Comparison of ENCODE assay signal across 35 cellular contexts in genomic region chr5:13909271-13909670, GRCh38. TPM values are rescaled to one million over a fixed set of nuclear protein-coding genes. Genes with fewer than 3 reads are reported as not detected.
"Had no signal": no experiment of that assay in that cellular context is flagged by ENCODE, and none has a peak within 500 bp of the region (broad histone marks: within the 10 kb centered on the region; RNA-seq: fewer than 3 reads in every experiment).

No MANE protein-coding gene starts in this region.

- H3K27ac ChIP-seq: adrenal gland, ascending aorta, body of pancreas, brain microvascular endothelial cell, breast epithelium, cardiac muscle cell had no signal

- H3K27me3 ChIP-seq: adrenal gland, ascending aorta, body of pancreas, brain microvascular endothelial cell, breast epithelium, cardiac muscle cell had no signal

- H3K9me3 ChIP-seq: adrenal gland, ascending aorta, body of pancreas, breast epithelium had no signal

- H3K4me1 ChIP-seq: adrenal gland, ascending aorta, body of pancreas, breast epithelium had no signal

- H3K36me3 ChIP-seq: adrenal gland, ascending aorta, brain microvascular endothelial cell, breast epithelium, cardiac muscle cell had no signal

- H3K4me3 ChIP-seq: adrenal gland, ascending aorta, body of pancreas, breast epithelium, cardiac muscle cell had no signal

- DNase-seq: activated effector memory CD4-positive, alpha-beta T cell treated with anti-CD3 and anti-CD28 coated beads, Interleukin-2, amount 50 U/mL, for 16 hours; activated effector memory CD4-positive, alpha-beta T cell treated with Interleukin-2 at 50 U/mL for 16 hours; activated gamma-delta T cell; activated gamma-delta T cell treated with Interleukin-2 at 50 U/mL for 16 hours; activated naive CD4-positive, alpha-beta T cell; activated naive CD4-positive, alpha-beta T cell treated with anti-CD3 and anti-CD28 coated beads for 36 hours; activated naive CD4-positive, alpha-beta T cell treated with anti-CD3 and anti-CD28 coated beads, Interleukin-2, amount 10 ng/mL, durations not matched to agents 7 days and 5 days; activated naive CD4-positive, alpha-beta T cell treated with anti-CD3 and anti-CD28 coated beads, Interleukin-2, amount 50 U/mL, for 16 hours; activated naive CD4-positive, alpha-beta T cell treated with Interleukin-2 at 50 U/mL for 16 hours; activated naive CD8-positive, alpha-beta T cell treated with anti-CD3 and anti-CD28 coated beads for 36 hours; activated naive CD8-positive, alpha-beta T cell treated with anti-CD3 and anti-CD28 coated beads, Interleukin-2, amount 10 ng/mL, durations not matched to agents 7 days and 5 days; activated naive CD8-positive, alpha-beta T cell treated with anti-CD3 and anti-CD28 coated beads, Interleukin-2, amount 50 U/mL, for 24 hours; activated T-cell treated with anti-CD3 and anti-CD28 coated beads for 4 hours; activated T-cell treated with anti-CD3 and anti-CD28 coated beads, Interleukin-2, amount 50 U/mL, for 1 hour; activated T-cell treated with anti-CD3 and anti-CD28 coated beads, Interleukin-2, amount 50 U/mL, for 24 hours; activated T-cell treated with anti-CD3 and anti-CD28 coated beads, Interleukin-2, amount 50 U/mL, for 4 hours; activated T-cell treated with anti-CD3 and anti-CD28 coated beads, Interleukin-2, amount 50 U/mL, for 48 hours; activated T-cell treated with anti-CD3 and anti-CD28 coated beads, Interleukin-2, amount 50 U/mL, for 72 hours; adrenal gland; amniotic stem cell; amygdala; anterior cingulate cortex; aorta; body of pancreas; brain microvascular endothelial cell; caudate nucleus; central memory CD4-positive, alpha-beta T cell; cerebellar nuclear complex had no signal

- ATAC-seq: activated naive CD4-positive, alpha-beta T cell treated with anti-CD3 and anti-CD28 coated beads, Interleukin-2, amount 50 U/mL, for 72 hours; activated naive CD8-positive, alpha-beta T cell treated with anti-CD3 and anti-CD28 coated beads, Interleukin-2, amount 50 U/mL, for 24 hours; activated T-cell treated with anti-CD3 and anti-CD28 coated beads, Interleukin-2, amount 50 U/mL, for 4 hours; activated T-cell treated with anti-CD3 and anti-CD28 coated beads, Interleukin-2, amount 50 U/mL, for 72 hours; activated T-helper 17 cell treated with anti-CD3 and anti-CD28 coated beads, Interleukin-2, amount 50 U/mL, for 72 hours; body of pancreas had no signal

RNA-seq across cellular contexts. Expression of gene DNAH5, which starts 35.2 kb away (rescaled TPM):
- total RNA-seq: activated naive CD4-positive, alpha-beta T cell treated with anti-CD3 and anti-CD28 coated beads for 36 hours; activated naive CD4-positive, alpha-beta T cell treated with anti-CD3 and anti-CD28 coated beads, Interleukin-2, amount 50 U/mL, for 72 hours; activated naive CD8-positive, alpha-beta T cell treated with anti-CD3 and anti-CD28 coated beads for 36 hours; activated naive CD8-positive, alpha-beta T cell treated with anti-CD3 and anti-CD28 coated beads, Interleukin-2, amount 10 ng/mL, durations not matched to agents 7 days and 5 days; activated T-cell treated with anti-CD3 and anti-CD28 coated beads, Interleukin-2, amount 50 U/mL, for 4 hours; activated T-cell treated with anti-CD3 and anti-CD28 coated beads, Interleukin-2, amount 50 U/mL, for 72 hours; activated T-helper 1 cell treated with anti-CD3 and anti-CD28 coated beads, Interleukin-12 subunit alpha, Interleukin-12 subunit beta, Interleukin-2, Interleukin-4 antibody, amounts not matched to agents 30 ng/mL and 10 ng/mL and 1 ng/mL, durations not matched to agents 14 hours and 24 hours and 36 hours; activated T-helper 17 cell treated with anti-CD3 and anti-CD28 coated beads, Interleukin-2, amount 50 U/mL, for 72 hours; activated T-helper 2 cell treated with anti-CD3 and anti-CD28 coated beads, Interferon-gamma antibody, Interleukin-2, Interleukin-4, amounts not matched to agents 10 μg/mL and 5 μg/mL and 100 μg/mL, durations not matched to agents 14 hours and 24 hours and 36 hours had no signal
